ENCODE assay signal across 1 cellular context in the genomic region with DNA sequence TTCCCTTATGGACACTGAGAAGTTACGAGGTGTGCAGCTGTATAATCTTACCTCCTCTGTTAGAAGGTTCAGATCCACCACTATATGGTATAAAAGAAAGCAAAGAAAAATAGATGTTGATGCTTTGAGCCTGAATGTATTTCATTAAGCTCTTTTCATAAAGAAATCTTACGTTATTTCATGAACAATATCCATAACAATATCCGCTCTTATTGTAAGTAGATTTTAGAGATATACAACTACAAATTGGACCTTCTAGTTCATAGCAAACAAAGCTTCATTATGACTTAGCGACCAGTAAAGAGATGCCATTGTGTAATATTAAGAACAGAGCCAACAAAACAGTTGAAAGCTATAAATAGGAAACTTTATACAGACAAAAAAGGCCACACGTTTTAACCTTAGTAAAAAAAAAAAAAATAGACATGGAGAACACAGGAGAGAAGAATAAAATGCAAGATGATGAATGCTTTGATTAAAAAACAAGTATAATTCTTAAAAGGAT.
A peak's percentile ranks its signal among the peaks of the same experiment; 100 is the strongest.
TF ChIP-seq lines count a peak whose summit lies in the region.

No MANE protein-coding gene starts in this region.

TF ChIP-seq in IMR-90, 13 proteins besides CTCF, POLR2A, EP300 and RAD21:
- TF ChIP-seq, protein P1, sequence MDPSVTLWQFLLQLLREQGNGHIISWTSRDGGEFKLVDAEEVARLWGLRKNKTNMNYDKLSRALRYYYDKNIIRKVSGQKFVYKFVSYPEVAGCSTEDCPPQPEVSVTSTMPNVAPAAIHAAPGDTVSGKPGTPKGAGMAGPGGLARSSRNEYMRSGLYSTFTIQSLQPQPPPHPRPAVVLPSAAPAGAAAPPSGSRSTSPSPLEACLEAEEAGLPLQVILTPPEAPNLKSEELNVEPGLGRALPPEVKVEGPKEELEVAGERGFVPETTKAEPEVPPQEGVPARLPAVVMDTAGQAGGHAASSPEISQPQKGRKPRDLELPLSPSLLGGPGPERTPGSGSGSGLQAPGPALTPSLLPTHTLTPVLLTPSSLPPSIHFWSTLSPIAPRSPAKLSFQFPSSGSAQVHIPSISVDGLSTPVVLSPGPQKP (IDR thresholded peaks at IDR 0.05; ENCODE audit: borderline replicate concordance, low read depth, low read length) = no peak
- 0 out of 2 replicates have a peak, but pooled peaks have one; percentile 3 for TF ChIP-seq CEBPB (IDR thresholded peaks at IDR 0.05; ENCODE audit: low read depth, low read length)
